Comparison of ENCODE assay signal across 8 cellular contexts in the genomic region with DNA sequence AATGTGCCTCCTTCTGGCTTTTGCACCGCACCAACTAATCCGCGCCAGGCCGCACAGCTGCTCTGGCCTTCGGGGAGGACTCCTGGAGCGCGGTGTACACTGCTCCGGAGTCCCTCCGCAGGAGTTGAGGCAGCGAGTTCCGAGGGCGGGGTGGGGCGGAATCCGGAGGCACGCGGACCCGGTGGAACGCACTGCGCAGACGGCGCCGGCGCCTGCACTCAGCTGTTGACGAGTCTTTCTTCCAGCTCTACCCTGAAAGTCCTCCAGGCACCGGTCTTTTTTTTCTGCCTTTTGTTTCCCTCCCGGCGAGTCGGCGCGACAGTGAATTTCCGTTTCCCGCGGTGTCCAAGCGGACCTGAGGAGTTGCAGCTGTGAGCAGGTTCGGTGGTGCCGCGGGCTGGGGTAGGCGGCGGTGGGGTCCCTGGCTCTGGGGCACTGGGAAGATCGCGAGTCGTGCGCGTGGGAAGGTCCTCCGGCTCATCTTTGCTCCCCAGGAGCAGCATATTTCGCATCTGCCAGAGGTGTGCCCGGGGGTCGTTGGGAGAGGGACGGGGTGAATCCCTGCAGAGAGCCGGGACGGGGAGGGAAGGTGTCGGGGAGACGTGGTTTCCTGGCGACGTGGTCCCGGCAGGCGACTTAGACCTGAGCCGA.
DNase-seq lines count a peak whose midpoint lies in the region; ATAC-seq and TF ChIP-seq lines count a peak whose summit lies in the region.

No MANE protein-coding gene starts in this region.

- H3K27ac ChIP-seq in cingulate gyrus (ENCODE audit: low read depth, low read length) = peak overlapping the region; percentile 65

- ATAC-seq in GM21381 (IDR thresholded peaks at IDR 0.05; ENCODE audit: unreplicated experiment) (no peak), GM18517 (IDR thresholded peaks at IDR 0.05; ENCODE audit: unreplicated experiment) (no peak)

- no peak for TF ChIP-seq POLR2A in NB4 (IDR thresholded peaks at IDR 0.05; ENCODE audit: extremely low read depth, insufficient read length)

- no peak for TF ChIP-seq CTCF in NB4 (IDR thresholded peaks at IDR 0.05; ENCODE audit: low read depth, low read length)

- DNase-seq in GM19238 (ENCODE audit: insufficient read length, low spot score) = peak; percentile 16
- peak; percentile 72 for DNase-seq in NB4 (ENCODE audit: low read depth)
- DNase-seq in activated CD4-positive, alpha-beta T cell treated with anti-CD3 and anti-CD28 coated beads for 1 hour = peak; percentile 32
- DNase-seq in left kidney (ENCODE audit: low read depth, low spot score) = peak; percentile 89
- peak; percentile 41 to 57 for DNase-seq in stimulated activated CD4-positive, alpha-beta T cell treated with anti-CD3 and anti-CD28 coated beads, Interleukin-1b, Interleukin-23, amount 100 ng/mL, for 4 hours (ENCODE audit: low read depth in 2 of 2)

- peak overlapping the region; percentile 58 for H3K4me3 ChIP-seq in NB4 (ENCODE audit: low read depth, low read length)

Comparison
In these comparisons a context has a peak if more than half of its experiments do, and no peak if none do; other contexts are left out.
1. DNase-seq: peak in every context shown above with its lines; median percentile 89 in left kidney; 72 in NB4; 49 in stimulated activated CD4-positive, alpha-beta T cell treated with anti-CD3 and anti-CD28 coated beads, Interleukin-1b, Interleukin-23, amount 100 ng/mL, for 4 hours; 32 in activated CD4-positive, alpha-beta T cell treated with anti-CD3 and anti-CD28 coated beads for 1 hour; 16 in GM19238.